Comparison of ENCODE assay signal across 8 cellular contexts in the genomic region with DNA sequence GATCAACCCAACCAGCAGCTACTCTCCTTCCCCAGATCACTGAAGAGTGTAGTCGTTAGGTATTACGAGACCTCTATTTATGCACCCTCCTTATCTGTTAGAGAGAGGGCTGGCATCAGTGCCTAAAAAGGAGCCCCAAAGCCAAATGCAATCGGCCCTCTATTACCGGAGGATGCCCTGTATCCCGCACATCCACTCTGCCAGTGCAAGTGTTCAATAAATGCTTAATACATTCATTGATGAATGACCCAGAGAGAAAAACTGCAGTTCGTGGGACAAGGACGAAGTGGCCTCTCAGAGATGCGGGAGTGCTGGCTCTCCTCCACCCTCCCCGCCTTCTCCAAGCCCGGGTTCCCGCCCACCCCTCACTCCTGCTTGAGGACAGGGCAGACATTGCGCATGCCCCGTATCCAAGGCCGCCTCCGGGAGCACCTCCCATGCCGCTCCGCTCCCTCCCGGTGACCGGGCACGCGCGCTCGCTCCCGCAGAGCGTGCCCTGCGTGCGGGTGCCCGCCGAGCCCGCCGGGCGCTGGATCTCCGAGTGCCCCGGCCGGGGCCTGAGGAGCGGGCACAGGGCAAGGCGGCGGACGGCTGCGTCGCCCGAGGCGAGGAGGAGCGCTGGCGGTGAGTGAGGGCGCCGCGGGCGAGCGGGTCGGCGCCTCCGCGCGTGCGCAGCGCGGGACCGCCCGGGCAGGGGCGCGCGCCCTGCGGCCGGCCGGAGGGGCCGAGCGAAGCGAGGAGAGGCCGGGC.
A peak's percentile ranks its signal among the peaks of the same experiment; 100 is the strongest.
DNase-seq lines count a peak whose midpoint lies in the region; ATAC-seq and TF ChIP-seq lines count a peak whose summit lies in the region.

No MANE protein-coding gene starts in this region.

- DNase-seq in GM10266 (ENCODE audit: extremely low spot score), result peak; percentile 79
- peak; percentile 94 to 96 for DNase-seq in NCI-H2081 (lab: John Stamatoyannopoulos, UW)
- peak; percentile 90 for DNase-seq in coronary artery (ENCODE audit: low spot score)
- peak; percentile 98 for DNase-seq in left kidney (ENCODE audit: low read depth, low spot score)
- peak; percentile 85 for DNase-seq in stimulated activated CD4-positive, alpha-beta T cell treated with anti-CD3 and anti-CD28 coated beads, Interleukin-15, amount 100 ng/mL, for 24 hours

- no peak for TF ChIP-seq CTCF in GM10266 (IDR thresholded peaks at IDR 0.05; ENCODE audit: control insufficient read depth, insufficient read depth, low read depth, missing control alignments)
- TF ChIP-seq CTCF in VCaP (conservative IDR thresholded peaks at IDR 0.05), result 0 out of 2 replicates have a peak, but pooled peaks have one; percentile 16
- no peak for TF ChIP-seq CTCF in coronary artery (IDR thresholded peaks at IDR 0.05)

- H3K27ac ChIP-seq in VCaP (peak overlapping the region; percentile 91), coronary artery (peak overlapping the region; percentile 87 to 92)

- H3K4me3 ChIP-seq in coronary artery, result peak overlapping the region; percentile 85

- ATAC-seq in HG02852 (IDR thresholded peaks at IDR 0.05; ENCODE audit: unreplicated experiment) (peak; percentile 55), HG02973 (IDR thresholded peaks at IDR 0.05; ENCODE audit: unreplicated experiment) (no peak)
